In the genomic region with DNA sequence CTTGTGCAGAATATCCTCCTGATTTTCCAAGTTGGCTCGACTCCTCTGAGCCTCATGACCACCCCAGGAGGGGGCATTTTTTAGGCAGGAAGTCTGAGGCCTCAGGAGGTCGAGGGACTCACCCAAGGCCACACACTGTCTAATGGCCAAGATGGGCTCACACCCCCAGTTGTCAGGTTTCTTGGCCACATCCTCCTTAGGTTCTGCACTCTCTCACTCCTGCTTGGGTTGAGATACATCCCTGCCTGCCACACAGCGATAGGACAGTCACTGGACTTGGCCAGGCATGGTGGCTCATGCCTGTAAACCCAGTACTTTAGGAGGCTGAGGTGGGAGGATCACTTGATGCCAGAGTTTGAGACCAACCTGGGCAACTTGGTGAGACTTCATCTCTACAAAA, we compare ENCODE assay signal across 24 cellular contexts. TPM values are rescaled to one million over a fixed set of nuclear protein-coding genes. Genes with fewer than 3 reads are reported as not detected.
DNase-seq lines count a peak whose midpoint lies in the region; ATAC-seq, FAIRE-seq and TF ChIP-seq lines count a peak whose summit lies in the region.
"Had no signal": no experiment of that assay in that cellular context is flagged by ENCODE, and none has a peak within 500 bp of the region (broad histone marks: within the 10 kb centered on the region; RNA-seq: fewer than 3 reads in every experiment).

No MANE protein-coding gene starts in this region.

- no peaks in the 10 kb centered on the region for H3K9me3 ChIP-seq in H1 (ENCODE audit: insufficient read depth in 2 of 2, low read depth in 1 of 2, low read length in 1 of 2)
- H3K9me3 ChIP-seq in Caco-2: no peaks in the 10 kb centered on the region
- H3K9me3 ChIP-seq: SJCRH30 had no signal

- H3K4me2 ChIP-seq in H1 (ENCODE audit: insufficient read depth in 1 of 2, low read depth in 2 of 2, low read length in 2 of 2): no peak overlapping the region
- H3K4me2 ChIP-seq: KMS-11, PC-9 had no signal

- 0 out of 2 replicates have a peak overlapping the region, but pooled peaks have one; percentile 75 for H2AK5ac ChIP-seq in H1 (ENCODE audit: low read depth, low read length)

- 94% methylated on average over 3 of the region's 3 CpGs; no CpG with 5 or more reads in 1 of the 2 experiments for WGBS in H1 (ENCODE audit: extremely low coverage in 1 of 2, insufficient coverage in 1 of 2, insufficient read length in 1 of 2, insufficient replicate concordance in 2 of 2, low coverage in 1 of 2, low lambda C conversion rate in 2 of 2, missing lambda C conversion rate in 1 of 2), 2 experiments

- H3K27ac ChIP-seq in H1 (ENCODE audit: low read depth, low read length): no peak overlapping the region
- H3K27ac ChIP-seq: C4-2B, KMS-11, PC-9, SJCRH30 had no signal

- H3K4me3 ChIP-seq in H1 (ENCODE audit: extremely low read depth in 1 of 4, insufficient read depth in 2 of 4, low read depth in 3 of 4, low read length in 4 of 4) (no peak overlapping the region), Caco-2 (ENCODE audit: low read depth, low read length) (no peak overlapping the region)
- H3K4me3 ChIP-seq: PC-9, SJCRH30 had no signal

- H3K4me1 Mint-ChIP-seq in activated naive CD4-positive, alpha-beta T cell treated with anti-CD3 and anti-CD28 coated beads, Interleukin-2, amount 50 U/mL, for 24 hours: peaks cover 68% of the 10 kb centered on the region
- H3K4me1 Mint-ChIP-seq in activated naive CD4-positive, alpha-beta T cell treated with anti-CD3 and anti-CD28 coated beads for 36 hours (ENCODE audit: low read depth): peaks cover 38% of the 10 kb centered on the region
- H3K4me1 Mint-ChIP-seq in activated CD8-positive, alpha-beta T cell treated with anti-CD3 and anti-CD28 coated beads, Interleukin-2, amount 10 ng/mL, durations not matched to agents 7 days and 5 days (ENCODE audit: low read depth): peaks cover 79% of the 10 kb centered on the region
- no peaks in the 10 kb centered on the region for H3K4me1 Mint-ChIP-seq in Caco-2 (ENCODE audit: low read depth, unreplicated experiment)

- CTCF ChIA-PET in activated naive CD4-positive, alpha-beta T cell treated with anti-CD3 and anti-CD28 coated beads for 36 hours (lab: Charles Lee): interaction anchor here (0.6 to 1.2 kb wide), 2 partner anchors 37 to 70 kb away, joined by 3 read pairs; no protein-coding TSS in a partner anchor
- CTCF ChIA-PET in activated CD8-positive, alpha-beta T cell treated with anti-CD3 and anti-CD28 coated beads, Interleukin-2, amount 10 ng/mL, durations not matched to agents 7 days and 5 days (lab: Charles Lee): interaction anchor here (0.8 to 2.5 kb wide), 5 partner anchors 12 to 55 kb away, joined by 3 to 11 read pairs (median 4); no protein-coding TSS in a partner anchor
- CTCF ChIA-PET in H1 (lab: Charles Lee; ENCODE audit: partially characterized antibody) (interaction anchor here (1.0 kb wide), 1 partner anchor 88 kb away, joined by 3 read pairs; no protein-coding TSS in a partner anchor), Caco-2 (lab: Charles Lee) (no interaction called here)

- no peak overlapping the region for H3K9ac ChIP-seq in H1 (replicated peaks in 1 of 4; ENCODE audit: extremely low read depth in 1 of 4, low read depth in 3 of 4, low read length in 3 of 4)
- H3K9ac ChIP-seq: KMS-11 had no signal

- 0 out of 2 replicates have a peak overlapping the region, but pooled peaks have one; percentile 68 for H2BK5ac ChIP-seq in H1 (ENCODE audit: low read depth, low read length)

- H3K23ac ChIP-seq in H1 (ENCODE audit: insufficient read length): no peak overlapping the region

- TF ChIP-seq RAD21 in H1 (IDR thresholded peaks at IDR 0.05 in 1 of 2, conservative IDR thresholded peaks at IDR 0.05 in 1 of 2; ENCODE audit: low read depth in 2 of 2, low read length in 2 of 2): no peak

- H2BK20ac ChIP-seq in H1 (ENCODE audit: low read length): no peak overlapping the region

- H3K27ac Mint-ChIP-seq in activated naive CD4-positive, alpha-beta T cell treated with anti-CD3 and anti-CD28 coated beads, Interleukin-2, amount 50 U/mL, for 24 hours: peak overlapping the region; percentile 23
- H3K27ac Mint-ChIP-seq in activated naive CD4-positive, alpha-beta T cell treated with anti-CD3 and anti-CD28 coated beads for 36 hours: no peak overlapping the region
- peak overlapping the region; percentile 85 for H3K27ac Mint-ChIP-seq in activated CD8-positive, alpha-beta T cell treated with anti-CD3 and anti-CD28 coated beads, Interleukin-2, amount 10 ng/mL, durations not matched to agents 7 days and 5 days
- H3K27ac Mint-ChIP-seq in Caco-2 (ENCODE audit: unreplicated experiment): no peak overlapping the region
- H3K27ac Mint-ChIP-seq: HFFc6 had no signal

- no peak overlapping the region for H3K4me3 Mint-ChIP-seq in activated naive CD4-positive, alpha-beta T cell treated with anti-CD3 and anti-CD28 coated beads, Interleukin-2, amount 50 U/mL, for 24 hours
- H3K4me3 Mint-ChIP-seq in activated naive CD4-positive, alpha-beta T cell treated with anti-CD3 and anti-CD28 coated beads for 36 hours: no peak overlapping the region
- no peak overlapping the region for H3K4me3 Mint-ChIP-seq in activated CD8-positive, alpha-beta T cell treated with anti-CD3 and anti-CD28 coated beads, Interleukin-2, amount 10 ng/mL, durations not matched to agents 7 days and 5 days
- no peak overlapping the region for H3K4me3 Mint-ChIP-seq in Caco-2 (ENCODE audit: unreplicated experiment)
- H3K4me3 Mint-ChIP-seq: HFFc6 had no signal

- TF ChIP-seq EP300 in H1 (IDR thresholded peaks at IDR 0.05; ENCODE audit: borderline replicate concordance in 1 of 2, low read depth in 2 of 2, low read length in 2 of 2): no peak

- no peak overlapping the region for H4K8ac ChIP-seq in H1 (ENCODE audit: extremely low read depth, insufficient read depth, low read length)

- no peak overlapping the region for H4K5ac ChIP-seq in H1 (ENCODE audit: insufficient read length, low read depth, low read length)

- H4K91ac ChIP-seq in H1 (replicated peaks; ENCODE audit: insufficient read length, low read length): peak overlapping the region; percentile 11

- no TSS peak for BruUV-seq in Caco-2 (replicated peaks; lab: Mats Ljungman, UMichigan)

- intact Hi-C loops in activated naive CD4-positive, alpha-beta T cell treated with anti-CD3 and anti-CD28 coated beads for 36 hours (cut with micrococcal nuclease): no loop called here
- intact Hi-C loops in Caco-2 (cut with micrococcal nuclease; ENCODE audit: unreplicated experiment): no loop called here

- TF ChIP-seq POLR2A in H1 (IDR thresholded peaks at IDR 0.05; ENCODE audit: control extremely low read depth in 1 of 2, low read depth in 2 of 2, low read length in 2 of 2): no peak

- H3K4me1 ChIP-seq in H1 (replicated peaks in 1 of 4; ENCODE audit: control insufficient read depth in 3 of 4, insufficient read depth in 4 of 4, low read length in 3 of 4) (peaks cover 0 to 3% (median 1%) of the 10 kb centered on the region in 4 experiments; a peak in 1 of 7 replicates), Caco-2 (no peaks in the 10 kb centered on the region)

- H3K36me3 ChIP-seq in H1 (ENCODE audit: control insufficient read depth in 2 of 4, insufficient read depth in 4 of 4, low read length in 3 of 4): no peaks in the 10 kb centered on the region
- no peaks in the 10 kb centered on the region for H3K36me3 ChIP-seq in Caco-2 (ENCODE audit: control insufficient read depth, insufficient read depth, low read length)
- H3K36me3 ChIP-seq: SJCRH30 had no signal

- FAIRE-seq in H1 (lab: Jason Lieb, UNC): no peak
- FAIRE-seq: G401.6 had no signal

- H2BK120ac ChIP-seq in H1 (replicated peaks; ENCODE audit: low read depth, low read length): no peak overlapping the region

- H2BK15ac ChIP-seq in H1 (ENCODE audit: low read length): no peak overlapping the region; the same call in 1 of the 2 replicates

- H3K14ac ChIP-seq in H1 (ENCODE audit: insufficient read length): no peak overlapping the region

- H3K79me2 ChIP-seq in H1 (ENCODE audit: control insufficient read depth in 1 of 2, insufficient read depth in 2 of 2, low read length in 2 of 2): no peaks in the 10 kb centered on the region

- H3K79me1 ChIP-seq in H1 (ENCODE audit: low read depth, low read length): no peaks in the 10 kb centered on the region

- DNase-seq in activated naive CD4-positive, alpha-beta T cell treated with anti-CD3 and anti-CD28 coated beads for 36 hours: no peak
- DNase-seq in activated CD8-positive, alpha-beta T cell treated with anti-CD3 and anti-CD28 coated beads, Interleukin-2, amount 10 ng/mL, durations not matched to agents 7 days and 5 days: no peak
- DNase-seq in H1 (ENCODE audit: low read depth in 1 of 2, low spot score in 2 of 2) (no peak), NCI-H345 (lab: John Stamatoyannopoulos, UW) (no peak), Caco-2 (no peak), SIG-M5 (lab: John Stamatoyannopoulos, UW) (no peak)
- DNase-seq: ACHN, AML-193, DMS 273 treated with DMSO at 0.1 percent for 48 hours, H7, HFFc6, NCI-H1417, NCI-H187, NCI-H2107, NCI-H510A treated with DMSO at 0.1 percent for 48 hours, NCI-H82, PC-9, SJCRH30 had no signal

- no peaks in the 10 kb centered on the region for H3K9me3 Mint-ChIP-seq in activated naive CD4-positive, alpha-beta T cell treated with anti-CD3 and anti-CD28 coated beads, Interleukin-2, amount 50 U/mL, for 24 hours
- H3K9me3 Mint-ChIP-seq in activated naive CD4-positive, alpha-beta T cell treated with anti-CD3 and anti-CD28 coated beads for 36 hours: no peaks in the 10 kb centered on the region
- no peaks in the 10 kb centered on the region for H3K9me3 Mint-ChIP-seq in activated CD8-positive, alpha-beta T cell treated with anti-CD3 and anti-CD28 coated beads, Interleukin-2, amount 10 ng/mL, durations not matched to agents 7 days and 5 days (ENCODE audit: insufficient read depth)
- H3K9me3 Mint-ChIP-seq in Caco-2 (ENCODE audit: unreplicated experiment): no peaks in the 10 kb centered on the region
- H3K9me3 Mint-ChIP-seq: HFFc6 had no signal

- POLR2A ChIA-PET in activated CD8-positive, alpha-beta T cell treated with anti-CD3 and anti-CD28 coated beads, Interleukin-2, amount 10 ng/mL, durations not matched to agents 7 days and 5 days (lab: Charles Lee): interaction anchor here (0.5 to 16.3 kb wide), 4 partner anchors 13 to 45 kb away, joined by 4 to 410 read pairs (median 5); no protein-coding TSS in a partner anchor
- POLR2A ChIA-PET in H1 (lab: Charles Lee; ENCODE audit: partially characterized antibody) (no interaction called here), Caco-2 (lab: Charles Lee) (no interaction called here)

- no peaks in the 10 kb centered on the region for H3K23me2 ChIP-seq in H1 (ENCODE audit: low read depth, low read length)

- no peak overlapping the region for H2AFZ ChIP-seq in H1 (ENCODE audit: low read length)
- H2AFZ ChIP-seq: PC-9 had no signal

- H2BK12ac ChIP-seq in H1 (ENCODE audit: low read depth, low read length): peak overlapping the region; percentile 94; the same call in 1 of the 2 replicates

- H3K18ac ChIP-seq in H1 (ENCODE audit: extremely low read depth, low read length): 0 out of 2 replicates have a peak overlapping the region, but pooled peaks have one; percentile 48

- no peaks in the 10 kb centered on the region for H3K27me3 Mint-ChIP-seq in activated naive CD4-positive, alpha-beta T cell treated with anti-CD3 and anti-CD28 coated beads, Interleukin-2, amount 50 U/mL, for 24 hours
- no peaks in the 10 kb centered on the region for H3K27me3 Mint-ChIP-seq in activated naive CD4-positive, alpha-beta T cell treated with anti-CD3 and anti-CD28 coated beads for 36 hours (ENCODE audit: low read depth)
- H3K27me3 Mint-ChIP-seq in activated CD8-positive, alpha-beta T cell treated with anti-CD3 and anti-CD28 coated beads, Interleukin-2, amount 10 ng/mL, durations not matched to agents 7 days and 5 days (ENCODE audit: low read depth): no peaks in the 10 kb centered on the region
- no peaks in the 10 kb centered on the region for H3K27me3 Mint-ChIP-seq in Caco-2 (ENCODE audit: insufficient read depth, unreplicated experiment)

- TF ChIP-seq CTCF in H1 (IDR thresholded peaks at IDR 0.05; ENCODE audit: control extremely low read depth in 1 of 3, insufficient read depth in 1 of 3, low read depth in 1 of 3, low read length in 3 of 3) (no peak), Caco-2 (IDR thresholded peaks at IDR 0.05; ENCODE audit: insufficient read depth in 1 of 2, low read depth in 1 of 2, low read length in 1 of 2, severe bottlenecking in 1 of 2, unreplicated experiment in 1 of 2) (no peak)

- no peak for ATAC-seq in activated CD8-positive, alpha-beta T cell treated with anti-CD3 and anti-CD28 coated beads, Interleukin-2, amount 10 ng/mL, durations not matched to agents 7 days and 5 days

- H3K36me3 Mint-ChIP-seq in activated naive CD4-positive, alpha-beta T cell treated with anti-CD3 and anti-CD28 coated beads, Interleukin-2, amount 50 U/mL, for 24 hours: no peaks in the 10 kb centered on the region
- no peaks in the 10 kb centered on the region for H3K36me3 Mint-ChIP-seq in activated naive CD4-positive, alpha-beta T cell treated with anti-CD3 and anti-CD28 coated beads for 36 hours (ENCODE audit: low read depth)
- H3K36me3 Mint-ChIP-seq in activated CD8-positive, alpha-beta T cell treated with anti-CD3 and anti-CD28 coated beads, Interleukin-2, amount 10 ng/mL, durations not matched to agents 7 days and 5 days (ENCODE audit: low read depth): peaks cover 66% of the 10 kb centered on the region
- H3K36me3 Mint-ChIP-seq in Caco-2 (ENCODE audit: insufficient read depth, unreplicated experiment): no peaks in the 10 kb centered on the region

- H3K4ac ChIP-seq in H1 (replicated peaks; ENCODE audit: insufficient read length, low read depth, low read length): no peak overlapping the region

- no peaks in the 10 kb centered on the region for H4K20me1 ChIP-seq in H1 (replicated peaks in 1 of 2; ENCODE audit: control insufficient read depth in 1 of 2, insufficient read depth in 2 of 2, low read length in 2 of 2)

- H3K56ac ChIP-seq in H1 (replicated peaks; ENCODE audit: insufficient read length, low read depth, low read length): no peak overlapping the region

- H3K27me3 ChIP-seq in H1 (replicated peaks in 1 of 4; ENCODE audit: control insufficient read depth in 3 of 4, extremely low read depth in 1 of 4, insufficient read depth in 3 of 4, low read length in 3 of 4) (no peaks in the 10 kb centered on the region), Caco-2 (replicated peaks; ENCODE audit: control insufficient read depth, insufficient read depth, low read length) (no peaks in the 10 kb centered on the region)

RNA-seq across cellular contexts. Expression of gene CA6, which starts 4.6 kb away (rescaled TPM):
- under 1 TPM; 0.22 to 0.62 TPM for total RNA-seq in activated naive CD4-positive, alpha-beta T cell treated with anti-CD3 and anti-CD28 coated beads for 36 hours
- total RNA-seq in activated CD8-positive, alpha-beta T cell treated with anti-CD3 and anti-CD28 coated beads, Interleukin-2, amount 10 ng/mL, durations not matched to agents 7 days and 5 days: 1 to 10 TPM; 6.3 to 6.4 TPM
- not detected in 2 replicates for total RNA-seq in H1 (2021; fragmentation: NEBNext Ultra II Directional; extraction: Animal tissue kit (Norgen Biotek cat#: 25700))
- polyA plus RNA-seq in H1 (2011; rRNA removed): not detected in 2 replicates
- polyA plus RNA-seq in H1 (2011; cell fraction: cytosol; rRNA removed): not detected
- not detected for polyA plus RNA-seq in H1 (2011; cell fraction: nucleus; rRNA removed)
- polyA plus RNA-seq in H1 (2012, experiment 1 of 2): not detected in 4 replicates
- not detected for polyA plus RNA-seq in H1 (2012, experiment 2 of 2)
- not detected for polyA plus RNA-seq in H1 (2013, experiment 1 of 2)
- not detected for polyA plus RNA-seq in H1 (2013, experiment 2 of 2)
- polyA minus RNA-seq in H1 (2011; rRNA and poly(A)+ RNA removed): not detected in 2 replicates
- not detected for polyA minus RNA-seq in H1 (2011; cell fraction: cytosol; rRNA and poly(A)+ RNA removed)
- not detected for polyA minus RNA-seq in H1 (2011; cell fraction: nucleus; rRNA and poly(A)+ RNA removed)
- not detected in 2 replicates for total RNA-seq in Caco-2 (2022)
- total RNA-seq: H7, HFFc6, HT-29, M059J, PC-9, SJCRH30 had no signal

Comparison
In these comparisons a context has a peak if more than half of its experiments do, and no peak if none do; other contexts are left out.
1. H3K27ac Mint-ChIP-seq: peak in activated naive CD4-positive, alpha-beta T cell treated with anti-CD3 and anti-CD28 coated beads, Interleukin-2, amount 50 U/mL, for 24 hours (single experiment) and activated CD8-positive, alpha-beta T cell treated with anti-CD3 and anti-CD28 coated beads, Interleukin-2, amount 10 ng/mL, durations not matched to agents 7 days and 5 days (single experiment); none in activated naive CD4-positive, alpha-beta T cell treated with anti-CD3 and anti-CD28 coated beads for 36 hours (single experiment) and Caco-2 (single experiment).